ENCODE assay signal across 1 cellular context in genomic region chr5:139473565-139473964, GRCh38.
A peak's percentile ranks its signal among the peaks of the same experiment; 100 is the strongest.
TF ChIP-seq lines count a peak whose summit lies in the region.

No MANE protein-coding gene starts in this region.

TF ChIP-seq in endothelial cell of umbilical vein, 7 proteins besides CTCF, POLR2A, EP300 and RAD21:
- TF ChIP-seq GATA2 (IDR thresholded peaks at IDR 0.05; ENCODE audit: insufficient read depth, insufficient read length, low read depth, low read length) (peak; percentile 48), MYC (IDR thresholded peaks at IDR 0.05; ENCODE audit: low read depth, low read length) (no peak), POLR2AphosphoS5 (IDR thresholded peaks at IDR 0.05; ENCODE audit: insufficient read depth, low read depth, low read length) (no peak), FOS (IDR thresholded peaks at IDR 0.05; ENCODE audit: borderline replicate concordance, insufficient read depth, low read length) (peak; percentile 67)
